Comparison of ENCODE assay signal across 13 cellular contexts in genomic region chr9:124352616-124353015, GRCh38.
DNase-seq lines count a peak whose midpoint lies in the region; ATAC-seq and TF ChIP-seq lines count a peak whose summit lies in the region.
"Had no signal": no experiment of that assay in that cellular context is flagged by ENCODE, and none has a peak within 500 bp of the region (broad histone marks: within the 10 kb centered on the region; RNA-seq: fewer than 3 reads in every experiment).

No MANE protein-coding gene starts in this region.

- peaks cover 50% of the 10 kb centered on the region for H3K36me3 Mint-ChIP-seq in HFFc6 (ENCODE audit: low read depth)
- H3K36me3 Mint-ChIP-seq in naive thymus-derived CD8-positive, alpha-beta T cell: peaks cover 3 to 68% (median 11%) of the 10 kb centered on the region in 3 donors

- H3K27me3 Mint-ChIP-seq in HFFc6 (ENCODE audit: insufficient read depth): peaks cover 36% of the 10 kb centered on the region
- H3K27me3 Mint-ChIP-seq in naive thymus-derived CD8-positive, alpha-beta T cell: no peaks in the 10 kb centered on the region

- H3K9me3 Mint-ChIP-seq in HFFc6: no peaks in the 10 kb centered on the region
- H3K9me3 Mint-ChIP-seq in naive thymus-derived CD8-positive, alpha-beta T cell: no peaks in the 10 kb centered on the region

- peaks cover 26% of the 10 kb centered on the region for H3K4me1 Mint-ChIP-seq in HFFc6 (ENCODE audit: low read depth)
- H3K4me1 Mint-ChIP-seq in naive thymus-derived CD8-positive, alpha-beta T cell: peaks cover 6 to 13% (median 9%) of the 10 kb centered on the region in 4 donors

- peak overlapping the region; percentile 70 for H3K27ac ChIP-seq in cingulate gyrus (ENCODE audit: low read depth, low read length)
- H3K27ac ChIP-seq: brain microvascular endothelial cell, C4-2B had no signal

- POLR2A ChIA-PET in naive thymus-derived CD8-positive, alpha-beta T cell (lab: Charles Lee): no interaction called here

- DNase-seq in GM03348 (ENCODE audit: low spot score) (peak; percentile 20), HFFc6 (no peak), pons (ENCODE audit: low spot score) (peak; percentile 68), NCI-H1092 treated with DMSO at 0.1 percent for 48 hours (lab: John Stamatoyannopoulos, UW) (no peak)
- no peak for DNase-seq in naive thymus-derived CD8-positive, alpha-beta T cell
- DNase-seq: brain microvascular endothelial cell; NCI-H2107; SHP77; stimulated activated CD4-positive, alpha-beta T cell treated with anti-CD3 and anti-CD28 coated beads, Interleukin-15, amount 100 ng/mL, for 24 hours; T1000 had no signal

- TF ChIP-seq CTCF in HFFc6 (IDR thresholded peaks at IDR 0.05): no peak

- peak overlapping the region; percentile 75 for H3K27ac Mint-ChIP-seq in HFFc6
- peak overlapping the region in 1 of 10 donors; percentile 66 for H3K27ac Mint-ChIP-seq in naive thymus-derived CD8-positive, alpha-beta T cell

- no peak overlapping the region for H3K4me3 Mint-ChIP-seq in HFFc6
- no peak overlapping the region for H3K4me3 Mint-ChIP-seq in naive thymus-derived CD8-positive, alpha-beta T cell

- ATAC-seq in HG03095 (IDR thresholded peaks at IDR 0.05; ENCODE audit: unreplicated experiment): no peak
- ATAC-seq in naive thymus-derived CD8-positive, alpha-beta T cell: no peak

Comparison
In these comparisons a context has a peak if more than half of its experiments do, and no peak if none do; other contexts are left out.
1. DNase-seq: peak in GM03348 (single experiment) and pons (single experiment); none in HFFc6 (single experiment), NCI-H1092 treated with DMSO at 0.1 percent for 48 hours (single experiment) and naive thymus-derived CD8-positive, alpha-beta T cell (0 of 10).